ENCODE assay signal across 9 cellular contexts in genomic region chr3:7602297-7602696, GRCh38.
"Had no signal": no experiment of that assay in that cellular context is flagged by ENCODE, and none has a peak within 500 bp of the region (broad histone marks: within the 10 kb centered on the region; RNA-seq: fewer than 3 reads in every experiment).

No MANE protein-coding gene starts in this region.

- H3K9ac ChIP-seq: GM23248 had no signal

- DNase-seq: GM23248, GOT3, H7, H9, HCEC 1CT, HFFc6 had no signal

- H3K27ac ChIP-seq: GM23248 had no signal

- H3K36me3 ChIP-seq: HAP-1 had no signal

- H3K4me2 ChIP-seq: GM23338 had no signal

- ATAC-seq: GM23338, HCT116 had no signal

- H3K9me3 ChIP-seq: HAP-1 had no signal

- H3K4me1 ChIP-seq: HAP-1 had no signal

- H2AFZ ChIP-seq: GM23248 had no signal

- H3K4me3 ChIP-seq: GM23248, GM23338, HAP-1 had no signal
